Comparison of ENCODE assay signal across 22 cellular contexts in genomic region chr10:70993051-70993450, GRCh38.
A peak's percentile ranks its signal among the peaks of the same experiment; 100 is the strongest.
DNase-seq lines count a peak whose midpoint lies in the region; ATAC-seq and TF ChIP-seq lines count a peak whose summit lies in the region.
"Had no signal": no experiment of that assay in that cellular context is flagged by ENCODE, and none has a peak within 500 bp of the region (broad histone marks: within the 10 kb centered on the region; RNA-seq: fewer than 3 reads in every experiment).

No MANE protein-coding gene starts in this region.

- H3K4me2 ChIP-seq in PC-3 (ENCODE audit: low read length) = no peak overlapping the region

- CTCF ChIA-PET in PC-3 (lab: Charles Lee) = no interaction called here

- no peaks in the 10 kb centered on the region for H3K9me2 ChIP-seq in PC-3 (replicated peaks; ENCODE audit: low read length)

- no peaks in the 10 kb centered on the region for H3K36me3 Mint-ChIP-seq in natural killer cell treated with Interleukin-12 subunit alpha and Interleukin-12 subunit beta and Interleukin-15 and Interleukin-18, amount 100 ng/mL, for 72 hours
- no peaks in the 10 kb centered on the region for H3K36me3 Mint-ChIP-seq in natural killer cell
- H3K36me3 Mint-ChIP-seq: CD4-positive, CD25-positive, alpha-beta regulatory T cell had no signal

- no peak overlapping the region for H3K9ac ChIP-seq in PC-3 (ENCODE audit: low read length)

- POLR2A ChIA-PET in PC-3 (lab: Charles Lee; ENCODE audit: unreplicated experiment) = no interaction called here

- peak; percentile 40 for DNase-seq in natural killer cell treated with Interleukin-12 subunit alpha and Interleukin-12 subunit beta and Interleukin-15 and Interleukin-18, amount 100 ng/mL, for 72 hours (ENCODE audit: low spot score)
- DNase-seq in natural killer cell (no peak), PC-3 (peak; percentile 13), posterior vena cava (ENCODE audit: low spot score) (peak; percentile 18), NCI-H82 treated with DMSO at 0.1 percent for 48 hours (lab: John Stamatoyannopoulos, UW; ENCODE audit: unreplicated experiment) (no peak), omental fat pad (ENCODE audit: low spot score) (no peak)
- no peak for DNase-seq in stimulated activated naive CD4-positive, alpha-beta T cell (lab: John Stamatoyannopoulos, UW)
- DNase-seq: 8988T; ACHN; CD4-positive, CD25-positive, alpha-beta regulatory T cell; GOT3; HCEC 1CT; IMR-90; NCI-H1092 treated with DMSO at 0.1 percent for 48 hours; NCI-H1436 treated with DMSO at 0.1 percent for 48 hours; NCI-H187 treated with DMSO at 0.1 percent for 48 hours; NCI-H2171 treated with DMSO at 0.1 percent for 48 hours; NCI-H345; NCI-H510A treated with DMSO at 0.1 percent for 48 hours; Right ventricle myocardium superior; RPMI8226 had no signal

- H4K20me1 ChIP-seq in PC-3 (ENCODE audit: low read length) = no peaks in the 10 kb centered on the region

- H3K27me3 Mint-ChIP-seq in natural killer cell treated with Interleukin-12 subunit alpha and Interleukin-12 subunit beta and Interleukin-15 and Interleukin-18, amount 100 ng/mL, for 72 hours = peaks cover 6 to 11% of the 10 kb centered on the region in 2 donors
- H3K27me3 Mint-ChIP-seq in natural killer cell (ENCODE audit: low read depth in 2 of 2) = peaks cover 8 to 16% of the 10 kb centered on the region in 2 donors

- H3K79me2 ChIP-seq in PC-3 (ENCODE audit: low read length) = no peaks in the 10 kb centered on the region

- no peaks in the 10 kb centered on the region for H3K36me3 ChIP-seq in PC-3 (ENCODE audit: low read depth, low read length)
- H3K36me3 ChIP-seq: SJSA1 had no signal

- H2AFZ ChIP-seq in PC-3 (ENCODE audit: low read length) = no peak overlapping the region

- peaks cover 5 to 9% of the 10 kb centered on the region in 2 donors for H3K4me1 Mint-ChIP-seq in natural killer cell treated with Interleukin-12 subunit alpha and Interleukin-12 subunit beta and Interleukin-15 and Interleukin-18, amount 100 ng/mL, for 72 hours (ENCODE audit: low read depth in 2 of 2)
- H3K4me1 Mint-ChIP-seq in natural killer cell = peaks cover 7 to 9% of the 10 kb centered on the region in 2 donors

- no peak for TF ChIP-seq CTCF in natural killer cell (IDR thresholded peaks at IDR 0.05)
- TF ChIP-seq CTCF in PC-3 (conservative IDR thresholded peaks at IDR 0.05; ENCODE audit: low read depth, low read length) = peak; percentile 34
- no peak for TF ChIP-seq CTCF in omental fat pad (IDR thresholded peaks at IDR 0.05)

- H3K4me3 Mint-ChIP-seq in natural killer cell treated with Interleukin-12 subunit alpha and Interleukin-12 subunit beta and Interleukin-15 and Interleukin-18, amount 100 ng/mL, for 72 hours = no peak overlapping the region
- no peak overlapping the region for H3K4me3 Mint-ChIP-seq in natural killer cell
- H3K4me3 Mint-ChIP-seq: CD4-positive, CD25-positive, alpha-beta regulatory T cell had no signal

- peaks cover 60% of the 10 kb centered on the region for H3K27me3 ChIP-seq in PC-3 (ENCODE audit: low read length)

- H3K27ac Mint-ChIP-seq in natural killer cell treated with Interleukin-12 subunit alpha and Interleukin-12 subunit beta and Interleukin-15 and Interleukin-18, amount 100 ng/mL, for 72 hours = no peak overlapping the region
- H3K27ac Mint-ChIP-seq in natural killer cell = no peak overlapping the region
- H3K27ac Mint-ChIP-seq: CD4-positive, CD25-positive, alpha-beta regulatory T cell had no signal

- intact Hi-C loops in natural killer cell (cut with micrococcal nuclease) = no loop called here
- intact Hi-C loops in PC-3 (cut with micrococcal nuclease) = no loop called here
- intact Hi-C loops in posterior vena cava (cut with DNase I) = no loop called here

- no peak overlapping the region for H3K4me3 ChIP-seq in PC-3 (ENCODE audit: low read length)
- H3K4me3 ChIP-seq: SJSA1 had no signal

- H3K9me3 Mint-ChIP-seq in natural killer cell treated with Interleukin-12 subunit alpha and Interleukin-12 subunit beta and Interleukin-15 and Interleukin-18, amount 100 ng/mL, for 72 hours = no peaks in the 10 kb centered on the region
- no peaks in the 10 kb centered on the region for H3K9me3 Mint-ChIP-seq in natural killer cell
- H3K9me3 Mint-ChIP-seq: CD4-positive, CD25-positive, alpha-beta regulatory T cell had no signal

- H3K4me1 ChIP-seq in PC-3 (ENCODE audit: insufficient read depth, low read length) = no peaks in the 10 kb centered on the region
- H3K4me1 ChIP-seq: SJSA1 had no signal

- no TSS peak for BruUV-seq in PC-3 (replicated peaks; lab: Mats Ljungman, UMichigan)

- no peaks in the 10 kb centered on the region for H3K9me3 ChIP-seq in PC-3 (ENCODE audit: low read length)
- H3K9me3 ChIP-seq: SJSA1 had no signal

- H3K27ac ChIP-seq in PC-3 (ENCODE audit: low read length) = no peak overlapping the region
- H3K27ac ChIP-seq: SJSA1 had no signal

- no peak for ATAC-seq in natural killer cell treated with Interleukin-12 subunit alpha and Interleukin-12 subunit beta and Interleukin-15 and Interleukin-18, amount 100 ng/mL, for 72 hours
- no peak for ATAC-seq in natural killer cell
- peak; percentile 49 for ATAC-seq in PC-3
- no peak for ATAC-seq in omental fat pad (ENCODE audit: low FRiP score)

- no peaks in the 10 kb centered on the region for H3F3A ChIP-seq in PC-3 (ENCODE audit: low read length, unreplicated experiment)

Comparison
In these comparisons a context has a peak if more than half of its experiments do, and no peak if none do; other contexts are left out.
1. DNase-seq: peak in natural killer cell treated with Interleukin-12 subunit alpha and Interleukin-12 subunit beta and Interleukin-15 and Interleukin-18, amount 100 ng/mL, for 72 hours (single experiment), PC-3 (single experiment) and posterior vena cava (single experiment); none in natural killer cell (single experiment), NCI-H82 treated with DMSO at 0.1 percent for 48 hours (single experiment), stimulated activated naive CD4-positive, alpha-beta T cell (0 of 6) and omental fat pad (single experiment).